Comparison of ENCODE assay signal across 25 cellular contexts in the genomic region with DNA sequence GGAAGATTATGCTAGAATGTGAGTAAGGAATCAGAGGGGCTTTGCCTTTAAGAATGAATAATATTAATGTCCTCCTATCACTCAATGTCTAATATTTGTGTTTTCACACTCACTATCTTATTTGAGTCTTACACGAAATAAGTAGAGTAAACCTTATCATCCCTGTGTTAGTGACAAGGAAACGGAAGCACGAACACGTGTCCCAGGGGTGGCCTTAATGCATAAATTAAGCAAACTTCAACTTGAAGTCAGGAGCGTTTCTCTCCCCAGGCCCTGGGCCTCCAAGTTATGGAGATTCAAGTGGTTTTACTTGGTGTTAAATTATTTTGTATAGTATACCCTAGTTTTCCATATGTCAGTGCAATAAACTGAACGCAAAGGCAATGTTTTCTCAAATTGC.
"Had no signal": no experiment of that assay in that cellular context is flagged by ENCODE, and none has a peak within 500 bp of the region (broad histone marks: within the 10 kb centered on the region; RNA-seq: fewer than 3 reads in every experiment).

No MANE protein-coding gene starts in this region.

- H3K4me1 ChIP-seq: breast epithelium, colonic mucosa, heart left ventricle, prostate gland, spleen had no signal

- H3K4me3 Mint-ChIP-seq: activated naive CD4-positive, alpha-beta T cell treated with anti-CD3 and anti-CD28 coated beads for 36 hours; activated naive CD8-positive, alpha-beta T cell treated with anti-CD3 and anti-CD28 coated beads, Interleukin-2, amount 10 ng/mL, durations not matched to agents 7 days and 5 days; activated T-cell treated with anti-CD3 and anti-CD28 coated beads, Interleukin-2, amount 50 U/mL, for 24 hours; endodermal cell; nephron; T-helper 2 cell treated with Interferon-gamma antibody and Interleukin-4, amounts not matched to agents 5 μg/mL and 100 μg/mL, for 36 hours; type B pancreatic cell had no signal

- H3K36me3 ChIP-seq: breast epithelium, ovary, prostate gland had no signal

- H3K27me3 Mint-ChIP-seq: activated naive CD8-positive, alpha-beta T cell treated with anti-CD3 and anti-CD28 coated beads, Interleukin-2, amount 10 ng/mL, durations not matched to agents 7 days and 5 days; activated T-cell treated with anti-CD3 and anti-CD28 coated beads, Interleukin-2, amount 50 U/mL, for 24 hours; type B pancreatic cell had no signal

- H3K9me3 Mint-ChIP-seq: activated naive CD4-positive, alpha-beta T cell treated with anti-CD3 and anti-CD28 coated beads for 36 hours; activated naive CD8-positive, alpha-beta T cell treated with anti-CD3 and anti-CD28 coated beads, Interleukin-2, amount 10 ng/mL, durations not matched to agents 7 days and 5 days; activated T-cell treated with anti-CD3 and anti-CD28 coated beads, Interleukin-2, amount 50 U/mL, for 24 hours; endodermal cell; nephron; T-helper 2 cell treated with Interferon-gamma antibody and Interleukin-4, amounts not matched to agents 5 μg/mL and 100 μg/mL, for 36 hours; type B pancreatic cell had no signal

- H3K27me3 ChIP-seq: breast epithelium, colonic mucosa, dorsolateral prefrontal cortex, heart left ventricle, neutrophil, ovary, spleen had no signal

- H3K27ac Mint-ChIP-seq: activated naive CD4-positive, alpha-beta T cell treated with anti-CD3 and anti-CD28 coated beads for 36 hours; activated naive CD8-positive, alpha-beta T cell treated with anti-CD3 and anti-CD28 coated beads, Interleukin-2, amount 10 ng/mL, durations not matched to agents 7 days and 5 days; activated T-cell treated with anti-CD3 and anti-CD28 coated beads, Interleukin-2, amount 50 U/mL, for 24 hours; nephron; T-helper 2 cell treated with Interferon-gamma antibody and Interleukin-4, amounts not matched to agents 5 μg/mL and 100 μg/mL, for 36 hours; type B pancreatic cell had no signal

- DNase-seq: activated CD4-positive, alpha-beta T cell treated with anti-CD3 and anti-CD28 coated beads for 4 hours; activated CD8-positive, alpha-beta memory T cell treated with anti-CD3 and anti-CD28 coated beads for 24 hours; activated CD8-positive, alpha-beta memory T cell treated with anti-CD3 and anti-CD28 coated beads, Interleukin-2, amount 50 U/mL, for 4 hours; activated naive CD4-positive, alpha-beta T cell treated with anti-CD3 and anti-CD28 coated beads for 36 hours; activated naive CD8-positive, alpha-beta T cell treated with anti-CD3 and anti-CD28 coated beads, Interleukin-2, amount 10 ng/mL, durations not matched to agents 7 days and 5 days; activated T-cell treated with anti-CD3 and anti-CD28 coated beads, Interleukin-2, amount 50 U/mL, for 24 hours; amniotic stem cell; colonic mucosa; dorsolateral prefrontal cortex; endodermal cell; heart left ventricle; islet precursor cell; left colon; mesenchymal stem cell; ovary; SK-N-SH; spleen; stimulated activated CD4-positive, alpha-beta T cell treated with anti-CD3 and anti-CD28 coated beads, Interleukin-4, amount 100 ng/mL, for 24 hours; WERI-Rb-1 had no signal

- H3K27ac ChIP-seq: breast epithelium, colonic mucosa, dorsolateral prefrontal cortex, heart left ventricle, neutrophil, ovary, prostate gland, spleen, WERI-Rb-1 had no signal

- ATAC-seq: heart left ventricle, left colon had no signal

- H3K9me3 ChIP-seq: breast epithelium, colonic mucosa, heart left ventricle, neutrophil, ovary, prostate gland, SK-N-SH, spleen had no signal

- H3K4me1 Mint-ChIP-seq: endodermal cell, nephron had no signal

- H3K4me3 ChIP-seq: breast epithelium, colonic mucosa, dorsolateral prefrontal cortex, heart left ventricle, ovary, prostate gland, spleen had no signal
